Comparison of ENCODE assay signal across 8 cellular contexts in the genomic region with DNA sequence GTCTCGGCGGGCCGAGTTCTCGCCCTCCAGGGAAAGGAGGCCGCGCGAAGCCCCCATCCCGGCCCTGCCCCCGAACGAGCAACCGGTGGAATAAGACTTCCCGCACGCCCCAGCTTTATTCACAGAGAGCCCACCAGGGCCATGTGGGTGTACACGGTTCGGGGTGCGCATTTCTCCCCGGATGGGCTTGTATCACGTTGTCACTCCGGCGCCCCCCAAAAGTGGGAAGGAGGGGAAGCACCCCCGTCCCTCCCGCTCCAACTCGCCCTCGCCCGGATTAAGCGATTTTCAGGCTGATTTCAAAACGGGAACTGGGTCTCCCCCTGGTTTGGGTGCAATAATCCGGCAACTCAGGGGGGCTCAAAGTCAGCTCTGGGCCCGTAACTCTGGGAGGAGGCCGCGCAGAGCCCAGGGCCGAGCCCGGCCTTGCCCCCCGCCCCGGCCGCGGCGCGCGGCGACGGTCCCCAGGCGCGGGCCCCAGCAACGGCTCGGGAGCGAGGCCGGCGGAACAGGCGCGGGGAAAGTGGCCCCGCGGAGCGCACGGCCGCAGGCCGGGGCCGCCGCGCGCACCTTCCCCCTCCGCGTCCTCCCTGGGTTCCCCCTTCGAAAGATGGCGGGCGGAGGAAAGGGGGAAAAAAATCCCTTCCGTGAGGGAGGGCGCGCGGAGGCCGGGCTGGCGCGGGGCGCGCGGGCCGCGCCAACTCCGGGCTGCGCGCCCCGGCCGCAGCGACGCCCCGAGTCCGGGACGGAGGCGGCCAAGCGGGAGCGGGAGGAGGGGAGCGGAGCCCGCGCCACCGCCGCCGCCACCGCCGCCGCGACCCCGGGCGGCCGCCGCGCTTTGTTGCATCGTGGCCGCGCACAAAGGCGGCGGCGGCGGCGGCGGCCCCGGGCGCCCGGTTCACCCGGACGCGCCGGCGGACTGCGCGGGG. TPM values are rescaled to one million over a fixed set of nuclear protein-coding genes. Genes with fewer than 3 reads are reported as not detected.
DNase-seq lines count a peak whose midpoint lies in the region; ATAC-seq and TF ChIP-seq lines count a peak whose summit lies in the region.

No MANE protein-coding gene starts in this region.

- peak overlapping the region; percentile 38 to 85 (median 73) for H3K27ac ChIP-seq in adrenal gland
- H3K27ac ChIP-seq in skeletal muscle tissue (ENCODE audit: low read depth, low read length), result peak overlapping the region; percentile 70

- peak; percentile 71 for DNase-seq in NCI-H748 (lab: John Stamatoyannopoulos, UW; ENCODE audit: unreplicated experiment)
- DNase-seq in NCI-H748 treated with DMSO at 0.1 percent for 48 hours (lab: John Stamatoyannopoulos, UW), result no peak
- DNase-seq in RKO (ENCODE audit: low spot score), result peak; percentile 32
- peak in 5 of 7 donors; percentile 32 to 61 (median 36) for DNase-seq in adrenal gland

- peaks cover 34 to 43% of the 10 kb centered on the region in 2 donors for H3K4me1 ChIP-seq in adrenal gland (replicated peaks in 1 of 2)
- H3K4me1 ChIP-seq in skeletal muscle tissue (ENCODE audit: control insufficient read depth in 3 of 3, insufficient read depth in 3 of 3, low read length in 3 of 3), result peaks cover 38 to 47% (median 46%) of the 10 kb centered on the region in 3 donors

- no peaks in the 10 kb centered on the region for H3K36me3 ChIP-seq in adrenal gland (replicated peaks in 1 of 2)
- no peaks in the 10 kb centered on the region for H3K36me3 ChIP-seq in skeletal muscle tissue (ENCODE audit: control insufficient read depth in 3 of 3, insufficient read depth in 3 of 3, low read length in 3 of 3)

- ATAC-seq in HG02852 (IDR thresholded peaks at IDR 0.05; ENCODE audit: unreplicated experiment) (peak; percentile 9), esophagus mucosa (no peak)

- no peak for TF ChIP-seq CTCF in adrenal gland (IDR thresholded peaks at IDR 0.05)

- no peaks in the 10 kb centered on the region for H3K27me3 ChIP-seq in adrenal gland
- H3K27me3 ChIP-seq in skeletal muscle tissue (ENCODE audit: control insufficient read depth in 3 of 3, insufficient read depth in 3 of 3, low read length in 3 of 3), result no peaks in the 10 kb centered on the region

- intact Hi-C loops in adrenal gland (cut with DNase I), result loop anchor here in 1 of 2 donors (5.0 kb wide), 1 partner anchor 40 kb away; the partner anchor contains the start of gene BRD3OS

- H3K9me3 ChIP-seq in adrenal gland (replicated peaks in 1 of 3) (no peaks in the 10 kb centered on the region), skeletal muscle tissue (ENCODE audit: control insufficient read depth in 3 of 3, low read length in 3 of 3) (no peaks in the 10 kb centered on the region)

- H3K9ac ChIP-seq in skeletal muscle tissue (ENCODE audit: low read depth in 1 of 3, low read length in 3 of 3), result peak overlapping the region; percentile 91 to 93 (median 93)

- 0 to 1% (median 1%) methylated on average over 24 to 124 of the region's 125 CpGs for WGBS in adrenal gland, 4 donors

- H3K4me3 ChIP-seq in adrenal gland (peak overlapping the region; percentile 7 to 98 (median 31)), iPS-11a (ENCODE audit: low read depth, low read length) (peak overlapping the region; percentile 77), skeletal muscle tissue (ENCODE audit: low read length in 3 of 3) (peak overlapping the region; percentile 62 to 83 (median 77))

- no peak for TF ChIP-seq POLR2A in adrenal gland (IDR thresholded peaks at IDR 0.05)

RNA-seq across cellular contexts. Expression of gene BRD3, which starts 0.6 kb away (rescaled TPM):
- total RNA-seq in adrenal gland, result 10 to 100 TPM; 16.0 to 73.1 (median 24.1) TPM
- polyA plus RNA-seq in adrenal gland, result 10 to 100 TPM in 2 of 3 donors, 1 to 10 TPM in 1; 8.4 to 18.1 (median 10.4) TPM
- total RNA-seq in skeletal muscle tissue, result 20.9 TPM
- total RNA-seq in esophagus mucosa, result 13.2 TPM

RNA-seq across cellular contexts. Expression of gene BRD3OS, which starts 41.9 kb away (rescaled TPM):
- 10 to 100 TPM; 14.7 to 70.6 (median 29.1) TPM for total RNA-seq in adrenal gland
- polyA plus RNA-seq in adrenal gland, result 10 to 100 TPM; 18.2 to 22.4 (median 20.0) TPM
- total RNA-seq in skeletal muscle tissue, result 3.7 TPM
- total RNA-seq in esophagus mucosa, result 5.3 TPM
